ENCODE assay signal across 24 cellular contexts in the genomic region with DNA sequence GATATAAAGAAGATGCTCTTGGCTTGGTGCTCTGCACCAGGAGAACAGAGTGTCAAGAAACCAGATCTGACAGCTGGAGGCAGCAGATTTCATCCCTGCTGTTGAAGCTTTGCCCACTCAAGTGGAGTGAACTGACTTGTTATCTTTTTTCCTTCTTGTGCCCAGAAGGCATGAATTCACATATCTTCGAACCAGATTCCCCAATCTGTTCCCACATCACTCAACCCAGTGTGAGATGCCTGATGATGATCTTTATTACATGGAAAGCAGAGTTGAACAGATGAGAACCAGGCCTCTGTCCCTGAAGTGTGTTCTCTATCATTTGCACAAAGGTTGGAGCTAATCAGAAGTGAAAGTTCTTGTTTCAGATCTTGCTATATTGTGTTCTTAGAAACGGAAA.
DNase-seq lines count a peak whose midpoint lies in the region; ATAC-seq and TF ChIP-seq lines count a peak whose summit lies in the region.
"Had no signal": no experiment of that assay in that cellular context is flagged by ENCODE, and none has a peak within 500 bp of the region (broad histone marks: within the 10 kb centered on the region; RNA-seq: fewer than 3 reads in every experiment).

No MANE protein-coding gene starts in this region.

- no peak overlapping the region for H3K27ac Mint-ChIP-seq in stimulated activated memory B cell treated with anti-CD40 and anti-IgM and Interleukin-4, amounts not matched to agents 10 μg/mL and 1 μg/mL and 100 μg/mL, for 72 hours
- H3K27ac Mint-ChIP-seq: CD14-positive monocyte; CD4-positive, alpha-beta memory T cell; CD4-positive, CD25-positive, alpha-beta regulatory T cell; CD8-positive, alpha-beta memory T cell had no signal

- no peaks in the 10 kb centered on the region for H4K20me1 ChIP-seq in SK-N-SH (ENCODE audit: insufficient read depth)
- H4K20me1 ChIP-seq: BLaER1 had no signal

- TF ChIP-seq EP300 in SK-N-SH (IDR thresholded peaks at IDR 0.05; ENCODE audit: borderline replicate concordance in 1 of 2, low read depth in 1 of 2, low read length in 1 of 2) (peak in 1 of 2 experiments; percentile 82; a peak in 2 of 4 replicates), sigmoid colon (IDR thresholded peaks at IDR 0.05) (no peak)

- no peaks in the 10 kb centered on the region for H3F3A ChIP-seq in SK-N-SH (replicated peaks; ENCODE audit: insufficient read depth)

- H3K27me3 Mint-ChIP-seq in stimulated activated memory B cell treated with anti-CD40 and anti-IgM and Interleukin-4, amounts not matched to agents 10 μg/mL and 1 μg/mL and 100 μg/mL, for 72 hours = no peaks in the 10 kb centered on the region
- H3K27me3 Mint-ChIP-seq: CD4-positive, alpha-beta memory T cell; CD4-positive, CD25-positive, alpha-beta regulatory T cell; CD8-positive, alpha-beta memory T cell had no signal

- no peaks in the 10 kb centered on the region for H3K27me3 ChIP-seq in SK-N-SH (ENCODE audit: insufficient read depth)
- H3K27me3 ChIP-seq in sigmoid colon = no peaks in the 10 kb centered on the region
- no peaks in the 10 kb centered on the region for H3K27me3 ChIP-seq in vagina
- H3K27me3 ChIP-seq: BE2C, BLaER1 had no signal

- no peak for TF ChIP-seq CTCF in SK-N-SH (IDR thresholded peaks at IDR 0.05)
- TF ChIP-seq CTCF in sigmoid colon (IDR thresholded peaks at IDR 0.05) = no peak
- no peak for TF ChIP-seq CTCF in vagina (IDR thresholded peaks at IDR 0.05)

- H3K4me3 ChIP-seq in SK-N-SH (ENCODE audit: low read depth in 2 of 2, low read length in 1 of 2) = no peak overlapping the region
- H3K4me3 ChIP-seq in sigmoid colon = no peak overlapping the region
- no peak overlapping the region for H3K4me3 ChIP-seq in vagina
- H3K4me3 ChIP-seq: A549, BLaER1 had no signal

- H3K36me3 Mint-ChIP-seq in stimulated activated memory B cell treated with anti-CD40 and anti-IgM and Interleukin-4, amounts not matched to agents 10 μg/mL and 1 μg/mL and 100 μg/mL, for 72 hours = no peaks in the 10 kb centered on the region
- H3K36me3 Mint-ChIP-seq: CD14-positive monocyte; CD4-positive, alpha-beta memory T cell; CD4-positive, CD25-positive, alpha-beta regulatory T cell; CD8-positive, alpha-beta memory T cell had no signal

- H3K4me1 Mint-ChIP-seq in stimulated activated memory B cell treated with anti-CD40 and anti-IgM and Interleukin-4, amounts not matched to agents 10 μg/mL and 1 μg/mL and 100 μg/mL, for 72 hours = no peaks in the 10 kb centered on the region
- H3K4me1 Mint-ChIP-seq: CD14-positive monocyte; CD4-positive, alpha-beta memory T cell; CD4-positive, CD25-positive, alpha-beta regulatory T cell; CD8-positive, alpha-beta memory T cell had no signal

- no peaks in the 10 kb centered on the region for H3K9me3 Mint-ChIP-seq in stimulated activated memory B cell treated with anti-CD40 and anti-IgM and Interleukin-4, amounts not matched to agents 10 μg/mL and 1 μg/mL and 100 μg/mL, for 72 hours
- H3K9me3 Mint-ChIP-seq: CD14-positive monocyte had no signal

- peak overlapping the region in 1 of 2 experiments; percentile 16; a peak in 1 of 4 replicates for H3K27ac ChIP-seq in SK-N-SH (ENCODE audit: low read depth in 2 of 2, low read length in 1 of 2)
- H3K27ac ChIP-seq in sigmoid colon = no peak overlapping the region
- no peak overlapping the region for H3K27ac ChIP-seq in vagina
- H3K27ac ChIP-seq: 22Rv1, A549, BLaER1 had no signal

- H3K9me3 ChIP-seq in SK-N-SH (no peaks in the 10 kb centered on the region), sigmoid colon (no peaks in the 10 kb centered on the region), vagina (no peaks in the 10 kb centered on the region)
- H3K9me3 ChIP-seq: A549, BE2C, BLaER1 had no signal

- no peak overlapping the region for H3K4me2 ChIP-seq in SK-N-SH
- H3K4me2 ChIP-seq: A549, BLaER1 had no signal

- H2AFZ ChIP-seq in SK-N-SH (ENCODE audit: low read depth) = no peak overlapping the region

- intact Hi-C loops in sigmoid colon (cut with DNase I) = no loop called here
- intact Hi-C loops in vagina (cut with DNase I) = no loop called here

- no peak for TF ChIP-seq POLR2A in sigmoid colon (IDR thresholded peaks at IDR 0.05)
- no peak for TF ChIP-seq POLR2A in vagina (IDR thresholded peaks at IDR 0.05)

- H3K4me1 ChIP-seq in SK-N-SH (ENCODE audit: control insufficient read depth in 1 of 2, insufficient read depth in 2 of 2, low read depth in 1 of 2, low read length in 1 of 2) (peaks cover 0 to 3% of the 10 kb centered on the region in 2 experiments; a peak in 1 of 4 replicates), sigmoid colon (no peaks in the 10 kb centered on the region), vagina (no peaks in the 10 kb centered on the region)
- H3K4me1 ChIP-seq: A549, BE2C had no signal

- POLR2A ChIA-PET in SK-N-SH (lab: Yijun Ruan, JAX) = no interaction called here

- CTCF ChIA-PET in SK-N-SH (lab: Yijun Ruan, JAX) = interaction anchor here (1.1 kb wide), 1 partner anchor 62 kb away, joined by 3 read pairs; no protein-coding TSS in a partner anchor

- TF ChIP-seq RAD21 in SK-N-SH (IDR thresholded peaks at IDR 0.05; ENCODE audit: low read length) = no peak; the same call in 1 of the 2 replicates

- DNase-seq in SK-N-SH = peak; percentile 5
- peak; percentile 7 for DNase-seq in occipital lobe (lab: John Stamatoyannopoulos, UW)
- no peak for DNase-seq in sigmoid colon
- DNase-seq in vagina (ENCODE audit: extremely low spot score in 2 of 2) = no peak
- DNase-seq: BE2C; C1 segment of cervical spinal cord; CD4-positive, alpha-beta memory T cell; CD4-positive, CD25-positive, alpha-beta regulatory T cell; CD8-positive, alpha-beta memory T cell; COR-L47; DMS 273 treated with DMSO at 0.1 percent for 48 hours; DMS153; DMS53; DMS79; DND-41; EL; GDM1 had no signal

- no peaks in the 10 kb centered on the region for H3K79me2 ChIP-seq in SK-N-SH (ENCODE audit: insufficient read depth)

- WGBS in SK-N-SH (ENCODE audit: low lambda C conversion rate) = 3% methylated on average over 2 of the region's 2 CpGs
- 51 to 68% methylated on average over 2 of the region's 2 CpGs for WGBS in sigmoid colon, 2 donors

- H3K36me3 ChIP-seq in SK-N-SH (replicated peaks in 1 of 2; ENCODE audit: control insufficient read depth in 1 of 2, insufficient read depth in 2 of 2, low read length in 1 of 2) (no peaks in the 10 kb centered on the region), sigmoid colon (no peaks in the 10 kb centered on the region), vagina (no peaks in the 10 kb centered on the region)
- H3K36me3 ChIP-seq: BE2C, BLaER1 had no signal

- H3K9me2 ChIP-seq in SK-N-SH = no peaks in the 10 kb centered on the region

- ATAC-seq in SK-N-SH treated with all-trans-retinoic acid at 6 μM for 48 hours (no peak), GM19395 (IDR thresholded peaks at IDR 0.05; ENCODE audit: unreplicated experiment) (no peak)
- peak; percentile 39 for ATAC-seq in stimulated activated memory B cell treated with anti-CD40 and anti-IgM and Interleukin-4, amounts not matched to agents 10 μg/mL and 1 μg/mL and 100 μg/mL, for 72 hours
- ATAC-seq: A549 had no signal

- H3K9ac ChIP-seq in SK-N-SH = no peak overlapping the region
- H3K9ac ChIP-seq: BLaER1 had no signal

- H3K4me3 Mint-ChIP-seq in stimulated activated memory B cell treated with anti-CD40 and anti-IgM and Interleukin-4, amounts not matched to agents 10 μg/mL and 1 μg/mL and 100 μg/mL, for 72 hours = no peak overlapping the region
- H3K4me3 Mint-ChIP-seq: CD14-positive monocyte; CD4-positive, alpha-beta memory T cell; CD4-positive, CD25-positive, alpha-beta regulatory T cell; CD8-positive, alpha-beta memory T cell had no signal

TF ChIP-seq in SK-N-SH, 30 proteins besides CTCF, POLR2A, EP300 and RAD21:
- TF ChIP-seq GATA2 (CRISPR knock-in tag; IDR thresholded peaks at IDR 0.05) = peak; percentile 59
- 0 out of 2 replicates have a peak, but pooled peaks have one; percentile 50 for TF ChIP-seq FOXJ3 (CRISPR knock-in tag; IDR thresholded peaks at IDR 0.05)
- peak; percentile 44; the same call in 1 of the 2 replicates for TF ChIP-seq RCOR1 (IDR thresholded peaks at IDR 0.05; ENCODE audit: low read length)
- TF ChIP-seq PBX3 (IDR thresholded peaks at IDR 0.05) = no peak

TF ChIP-seq in SK-N-SH treated with all-trans-retinoic acid at 6 μM for 48 hours, 23 proteins besides CTCF, POLR2A, EP300 and RAD21 (continues in another document):
- TF ChIP-seq POU6F1 (CRISPR knock-in tag; IDR thresholded peaks at IDR 0.05; ENCODE audit: borderline replicate concordance, low read depth) (no peak), ZFP30 (CRISPR knock-in tag; IDR thresholded peaks at IDR 0.05) (no peak), ZFP3 (CRISPR knock-in tag; IDR thresholded peaks at IDR 0.05) (no peak), GLIS3 (CRISPR knock-in tag; IDR thresholded peaks at IDR 0.05) (no peak), RARB (CRISPR knock-in tag; IDR thresholded peaks at IDR 0.05) (no peak), PPARA (CRISPR knock-in tag; IDR thresholded peaks at IDR 0.05; ENCODE audit: borderline replicate concordance) (no peak), ZNF70 (CRISPR knock-in tag; IDR thresholded peaks at IDR 0.05) (no peak), TOX (CRISPR knock-in tag; IDR thresholded peaks at IDR 0.05; ENCODE audit: borderline replicate concordance) (no peak), ZNF565 (CRISPR knock-in tag; conservative IDR thresholded peaks at IDR 0.05; ENCODE audit: low read depth) (no peak), ISL1 (CRISPR knock-in tag; IDR thresholded peaks at IDR 0.05) (no peak), SNAI2 (CRISPR knock-in tag; IDR thresholded peaks at IDR 0.05) (no peak), TCF4 (CRISPR knock-in tag; IDR thresholded peaks at IDR 0.05; ENCODE audit: borderline replicate concordance) (no peak)

Comparison
In these comparisons a context has a peak if more than half of its experiments do, and no peak if none do; other contexts are left out.
1. DNase-seq: peak in SK-N-SH (single experiment) and occipital lobe (single experiment); none in sigmoid colon (single experiment) and vagina (0 of 2).